Comparison of ENCODE assay signal across 8 cellular contexts in the genomic region with DNA sequence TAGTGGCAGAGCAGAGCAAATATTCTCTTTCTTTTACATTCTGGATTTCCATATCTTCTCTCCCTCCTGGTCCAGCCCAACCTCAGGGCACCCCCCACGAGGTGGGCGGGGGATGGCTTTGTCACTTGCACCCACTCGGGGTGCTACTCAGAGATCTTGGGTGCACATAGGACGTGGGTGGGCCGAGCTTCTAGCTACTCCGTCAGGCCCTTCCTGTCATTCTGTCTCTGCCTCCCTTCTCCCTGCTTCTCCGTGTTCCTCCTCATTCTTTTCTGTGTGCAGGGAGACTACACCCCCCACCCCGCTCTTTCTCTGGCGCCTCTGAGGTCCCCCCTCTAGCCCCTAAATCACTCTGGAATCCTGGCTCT. TPM values are rescaled to one million over a fixed set of nuclear protein-coding genes. Genes with fewer than 3 reads are reported as not detected.
DNase-seq lines count a peak whose midpoint lies in the region; ATAC-seq and TF ChIP-seq lines count a peak whose summit lies in the region.

No MANE protein-coding gene starts in this region.

- TF ChIP-seq EP300 in SK-N-SH (IDR thresholded peaks at IDR 0.05; ENCODE audit: borderline replicate concordance in 1 of 2, low read depth in 1 of 2, low read length in 1 of 2) = no peak

- H3K9ac ChIP-seq in SK-N-SH = peak overlapping the region; percentile 84

- peak overlapping the region; percentile 82 for H3K4me2 ChIP-seq in SK-N-SH

- TF ChIP-seq CTCF in GM06990 (IDR thresholded peaks at IDR 0.05; ENCODE audit: insufficient read depth, low read length, poor library complexity, severe bottlenecking) (no peak), SK-N-SH (IDR thresholded peaks at IDR 0.05) (no peak), fibroblast of villous mesenchyme (IDR thresholded peaks at IDR 0.05; ENCODE audit: insufficient read depth, low read depth, low read length) (no peak)

- POLR2A ChIA-PET in SK-N-SH (lab: Yijun Ruan, JAX) = interaction anchor here (0.5 to 2.5 kb wide), 4 partner anchors 10 to 703 kb away, joined by 3 to 13 read pairs (median 4); no protein-coding TSS in a partner anchor

- ATAC-seq in sciatic nerve = peak; percentile 1

- no peak for TF ChIP-seq RAD21 in SK-N-SH (IDR thresholded peaks at IDR 0.05; ENCODE audit: low read length)

- H3F3A ChIP-seq in SK-N-SH (replicated peaks; ENCODE audit: insufficient read depth) = peaks cover 54% of the 10 kb centered on the region

- CTCF ChIA-PET in SK-N-SH (lab: Yijun Ruan, JAX) = interaction anchor here (1.2 to 8.5 kb wide), 10 partner anchors 10 to 125 kb away, joined by 3 to 75 read pairs (median 8); a partner anchor contains a TSS

- H3K27ac ChIP-seq in SK-N-SH (ENCODE audit: low read depth in 2 of 2, low read length in 1 of 2) = peak overlapping the region; percentile 98 to 99

- H3K4me3 ChIP-seq in GM06990 (replicated peaks; ENCODE audit: low read depth, low read length) = peak overlapping the region; percentile 49
- peak overlapping the region; percentile 19 to 57 for H3K4me3 ChIP-seq in SK-N-SH (ENCODE audit: low read depth in 2 of 2, low read length in 1 of 2)
- peak overlapping the region; percentile 45 for H3K4me3 ChIP-seq in fibroblast of villous mesenchyme (ENCODE audit: low read depth, low read length)

- H3K27me3 ChIP-seq in GM06990 (replicated peaks; ENCODE audit: control insufficient read depth, insufficient read depth, low read length) = no peaks in the 10 kb centered on the region
- no peaks in the 10 kb centered on the region for H3K27me3 ChIP-seq in SK-N-SH (ENCODE audit: insufficient read depth)

- H4K20me1 ChIP-seq in SK-N-SH (ENCODE audit: insufficient read depth) = no peaks in the 10 kb centered on the region

- peak; percentile 60 for DNase-seq in GM06990 (ENCODE audit: extremely low read depth, insufficient read length)
- DNase-seq in SK-N-SH = no peak
- DNase-seq in fibroblast of villous mesenchyme (ENCODE audit: low read depth) = no peak
- DNase-seq in sciatic nerve (ENCODE audit: low spot score) = no peak
- DNase-seq in DMS79 (lab: John Stamatoyannopoulos, UW) = no peak
- DNase-seq in HUDEP-2 (lab: John Stamatoyannopoulos, UW; ENCODE audit: unreplicated experiment in 76 of 76) = no peak
- no peak for DNase-seq in COLO829 (ENCODE audit: low spot score)
- DNase-seq in activated gamma-delta T cell (lab: John Stamatoyannopoulos, UW) = no peak

- H3K79me2 ChIP-seq in SK-N-SH (ENCODE audit: insufficient read depth) = peaks cover 19% of the 10 kb centered on the region

- H3K9me3 ChIP-seq in SK-N-SH = no peaks in the 10 kb centered on the region

- H3K36me3 ChIP-seq in GM06990 (ENCODE audit: control insufficient read depth, insufficient read depth, low read length) (no peaks in the 10 kb centered on the region; the same call in 1 of the 2 replicates), SK-N-SH (replicated peaks in 1 of 2; ENCODE audit: control insufficient read depth in 1 of 2, insufficient read depth in 2 of 2, low read length in 1 of 2) (peaks cover 28 to 58% of the 10 kb centered on the region in 2 experiments)

- intact Hi-C loops in sciatic nerve (cut with DNase I) = no loop called here

- peak overlapping the region; percentile 10; the same call in 1 of the 2 replicates for H2AFZ ChIP-seq in SK-N-SH (ENCODE audit: low read depth)

- H3K9me2 ChIP-seq in SK-N-SH = no peaks in the 10 kb centered on the region

- H3K4me1 ChIP-seq in SK-N-SH (ENCODE audit: control insufficient read depth in 1 of 2, insufficient read depth in 2 of 2, low read depth in 1 of 2, low read length in 1 of 2) = peaks cover 49 to 50% of the 10 kb centered on the region in 2 experiments

- WGBS in SK-N-SH (ENCODE audit: low lambda C conversion rate) = 14% methylated on average over 9 of the region's 9 CpGs

TF ChIP-seq in SK-N-SH, 30 proteins besides CTCF, POLR2A, EP300 and RAD21:
- TF ChIP-seq, protein P1, sequence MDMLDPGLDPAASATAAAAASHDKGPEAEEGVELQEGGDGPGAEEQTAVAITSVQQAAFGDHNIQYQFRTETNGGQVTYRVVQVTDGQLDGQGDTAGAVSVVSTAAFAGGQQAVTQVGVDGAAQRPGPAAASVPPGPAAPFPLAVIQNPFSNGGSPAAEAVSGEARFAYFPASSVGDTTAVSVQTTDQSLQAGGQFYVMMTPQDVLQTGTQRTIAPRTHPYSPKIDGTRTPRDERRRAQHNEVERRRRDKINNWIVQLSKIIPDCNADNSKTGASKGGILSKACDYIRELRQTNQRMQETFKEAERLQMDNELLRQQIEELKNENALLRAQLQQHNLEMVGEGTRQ (IDR thresholded peaks at IDR 0.05; ENCODE audit: borderline replicate concordance, low read depth, low read length) = no peak
- no peak for TF ChIP-seq TCF12 (IDR thresholded peaks at IDR 0.05)
- TF ChIP-seq, protein P2, sequence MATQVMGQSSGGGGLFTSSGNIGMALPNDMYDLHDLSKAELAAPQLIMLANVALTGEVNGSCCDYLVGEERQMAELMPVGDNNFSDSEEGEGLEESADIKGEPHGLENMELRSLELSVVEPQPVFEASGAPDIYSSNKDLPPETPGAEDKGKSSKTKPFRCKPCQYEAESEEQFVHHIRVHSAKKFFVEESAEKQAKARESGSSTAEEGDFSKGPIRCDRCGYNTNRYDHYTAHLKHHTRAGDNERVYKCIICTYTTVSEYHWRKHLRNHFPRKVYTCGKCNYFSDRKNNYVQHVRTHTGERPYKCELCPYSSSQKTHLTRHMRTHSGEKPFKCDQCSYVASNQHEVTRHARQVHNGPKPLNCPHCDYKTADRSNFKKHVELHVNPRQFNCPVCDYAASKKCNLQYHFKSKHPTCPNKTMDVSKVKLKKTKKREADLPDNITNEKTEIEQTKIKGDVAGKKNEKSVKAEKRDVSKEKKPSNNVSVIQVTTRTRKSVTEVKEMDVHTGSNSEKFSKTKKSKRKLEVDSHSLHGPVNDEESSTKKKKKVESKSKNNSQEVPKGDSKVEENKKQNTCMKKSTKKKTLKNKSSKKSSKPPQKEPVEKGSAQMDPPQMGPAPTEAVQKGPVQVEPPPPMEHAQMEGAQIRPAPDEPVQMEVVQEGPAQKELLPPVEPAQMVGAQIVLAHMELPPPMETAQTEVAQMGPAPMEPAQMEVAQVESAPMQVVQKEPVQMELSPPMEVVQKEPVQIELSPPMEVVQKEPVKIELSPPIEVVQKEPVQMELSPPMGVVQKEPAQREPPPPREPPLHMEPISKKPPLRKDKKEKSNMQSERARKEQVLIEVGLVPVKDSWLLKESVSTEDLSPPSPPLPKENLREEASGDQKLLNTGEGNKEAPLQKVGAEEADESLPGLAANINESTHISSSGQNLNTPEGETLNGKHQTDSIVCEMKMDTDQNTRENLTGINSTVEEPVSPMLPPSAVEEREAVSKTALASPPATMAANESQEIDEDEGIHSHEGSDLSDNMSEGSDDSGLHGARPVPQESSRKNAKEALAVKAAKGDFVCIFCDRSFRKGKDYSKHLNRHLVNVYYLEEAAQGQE (IDR thresholded peaks at IDR 0.05; ENCODE audit: low read depth, low read length) = no peak
- no peak for TF ChIP-seq RCOR1 (IDR thresholded peaks at IDR 0.05; ENCODE audit: low read length)
- TF ChIP-seq GABPA (IDR thresholded peaks at IDR 0.05; ENCODE audit: low read depth) = no peak
- no peak for TF ChIP-seq JUND (IDR thresholded peaks at IDR 0.05)
- TF ChIP-seq NFIC (IDR thresholded peaks at IDR 0.05; ENCODE audit: borderline replicate concordance) = no peak
- TF ChIP-seq SMC3 (IDR thresholded peaks at IDR 0.05; ENCODE audit: low read depth, low read length) = no peak
- TF ChIP-seq RXRA (IDR thresholded peaks at IDR 0.05; ENCODE audit: borderline replicate concordance, low read depth) = no peak
- no peak for TF ChIP-seq CHD2 (IDR thresholded peaks at IDR 0.05; ENCODE audit: low read length, partially characterized antibody)
- TF ChIP-seq GATA2 (CRISPR knock-in tag; IDR thresholded peaks at IDR 0.05) = no peak
- TF ChIP-seq TEAD4 (IDR thresholded peaks at IDR 0.05; ENCODE audit: borderline replicate concordance, insufficient read depth) = no peak
- TF ChIP-seq FOXM1 (IDR thresholded peaks at IDR 0.05; ENCODE audit: low read depth) = no peak
- no peak for TF ChIP-seq YY1 (IDR thresholded peaks at IDR 0.05; ENCODE audit: low read depth)
- TF ChIP-seq MXI1 (IDR thresholded peaks at IDR 0.05; ENCODE audit: low read depth, low read length) = no peak; the same call in 1 of the 2 replicates
- no peak for TF ChIP-seq FOXJ3 (CRISPR knock-in tag; IDR thresholded peaks at IDR 0.05)
- no peak for TF ChIP-seq TAF1 (IDR thresholded peaks at IDR 0.05; ENCODE audit: borderline replicate concordance, low read depth, low read length)
- TF ChIP-seq SIN3A (IDR thresholded peaks at IDR 0.05; ENCODE audit: borderline replicate concordance, low read depth, low read length) = no peak
- no peak for TF ChIP-seq ELF1 (IDR thresholded peaks at IDR 0.05)

RNA-seq across cellular contexts. Expression of a gene that starts 19.5 kb away (rescaled TPM):
- 1.9 and 2.0 TPM in 2 replicates for polyA plus RNA-seq in SK-N-SH (2012; rRNA removed)
- 0.99 and 1.3 TPM in 2 replicates for polyA plus RNA-seq in SK-N-SH (2012; cell fraction: cytosol; rRNA removed)
- polyA plus RNA-seq in SK-N-SH (2012; cell fraction: nucleus; rRNA removed) = 7.5 and 8.1 TPM in 2 replicates
- total RNA-seq in fibroblast of villous mesenchyme (2.6 TPM in 2 replicates), sciatic nerve (3.8 TPM)

RNA-seq across cellular contexts. Expression of a gene that starts 23.6 kb away (rescaled TPM):
- 0.53 and 0.78 TPM in 2 replicates for polyA plus RNA-seq in SK-N-SH (2012; rRNA removed)
- 0.27 and 0.50 TPM in 2 replicates for polyA plus RNA-seq in SK-N-SH (2012; cell fraction: cytosol; rRNA removed)
- polyA plus RNA-seq in SK-N-SH (2012; cell fraction: nucleus; rRNA removed) = 2.4 and 2.6 TPM in 2 replicates
- 2.6 and 2.9 TPM in 2 replicates for total RNA-seq in fibroblast of villous mesenchyme
- 4.5 TPM for total RNA-seq in sciatic nerve

RNA-seq across cellular contexts. Expression of a gene that starts 32.7 kb away (rescaled TPM):
- polyA plus RNA-seq in SK-N-SH (2012; rRNA removed) = 55.8 and 97.0 TPM in 2 replicates
- 63.1 and 99.3 TPM in 2 replicates for polyA plus RNA-seq in SK-N-SH (2012; cell fraction: cytosol; rRNA removed)
- polyA plus RNA-seq in SK-N-SH (2012; cell fraction: nucleus; rRNA removed) = 87.3 and 94.5 TPM in 2 replicates
- 35.4 and 36.3 TPM in 2 replicates for total RNA-seq in fibroblast of villous mesenchyme
- 71.4 TPM for total RNA-seq in sciatic nerve
